In the genomic region with DNA sequence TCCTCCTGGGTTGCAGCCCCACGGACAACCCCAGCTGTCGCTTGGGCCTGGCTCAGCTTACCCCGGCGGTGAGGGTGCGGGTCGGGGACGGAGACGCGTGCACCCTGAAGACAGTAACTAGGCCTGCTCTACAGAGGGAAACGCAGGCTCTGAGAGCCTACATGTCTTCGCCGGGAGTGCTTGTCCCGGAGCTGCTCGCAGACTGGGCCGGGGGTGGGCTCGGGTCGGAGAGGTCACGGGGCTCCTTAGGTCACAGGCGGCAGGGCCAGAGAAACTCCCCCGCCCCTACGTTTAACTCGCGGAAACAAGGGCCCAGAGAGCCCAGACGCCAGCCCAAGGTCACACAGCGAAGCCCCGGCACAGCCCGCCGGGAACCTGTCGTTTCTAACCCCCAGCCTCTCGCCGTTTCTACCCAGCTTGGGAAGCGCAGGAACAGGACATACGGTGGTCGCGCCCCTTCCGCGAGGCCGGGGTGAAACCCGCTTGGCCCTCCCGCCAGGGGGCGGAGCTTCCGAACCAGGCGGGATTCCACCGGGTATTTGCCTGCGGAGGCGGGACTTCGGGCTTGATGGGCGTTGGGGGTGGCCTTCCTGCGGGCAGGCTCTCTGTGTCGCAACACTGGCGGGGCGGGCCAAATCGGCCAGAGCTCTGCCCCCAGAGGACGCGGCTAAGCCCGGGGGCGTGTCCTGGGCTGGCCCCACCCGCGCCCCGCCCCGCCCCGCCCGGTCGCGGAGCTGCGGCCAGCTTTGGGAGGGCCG, we compare ENCODE assay signal across 8 cellular contexts. TPM values are rescaled to one million over a fixed set of nuclear protein-coding genes. Genes with fewer than 3 reads are reported as not detected.
DNase-seq lines count a peak whose midpoint lies in the region; ATAC-seq and TF ChIP-seq lines count a peak whose summit lies in the region.

A gene with protein sequence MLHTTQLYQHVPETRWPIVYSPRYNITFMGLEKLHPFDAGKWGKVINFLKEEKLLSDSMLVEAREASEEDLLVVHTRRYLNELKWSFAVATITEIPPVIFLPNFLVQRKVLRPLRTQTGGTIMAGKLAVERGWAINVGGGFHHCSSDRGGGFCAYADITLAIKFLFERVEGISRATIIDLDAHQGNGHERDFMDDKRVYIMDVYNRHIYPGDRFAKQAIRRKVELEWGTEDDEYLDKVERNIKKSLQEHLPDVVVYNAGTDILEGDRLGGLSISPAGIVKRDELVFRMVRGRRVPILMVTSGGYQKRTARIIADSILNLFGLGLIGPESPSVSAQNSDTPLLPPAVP (plus strand): TSS at position 725 of the 758 bp plus-strand sequence. CDS start 42 bp downstream, outside the sequence.

- 0 out of 2 replicates have a peak within 1 kb of the TSS, but pooled peaks have one; percentile 7 for H4K91ac ChIP-seq in IMR-90 (ENCODE audit: insufficient read depth, low read depth, low read length)

- H3K9ac ChIP-seq in IMR-90 (ENCODE audit: low read depth, low read length) = peak within 1 kb of the TSS; percentile 79
- H3K9ac ChIP-seq in mucosa of stomach (ENCODE audit: low read length) = peak within 1 kb of the TSS; percentile 94

- peaks cover 8% of the 10 kb centered on the region for H3K9me1 ChIP-seq in IMR-90 (ENCODE audit: insufficient read depth, low read length)

- no peaks in the 10 kb centered on the region for H3K27me3 ChIP-seq in IMR-90 (ENCODE audit: control insufficient read depth, insufficient read depth, low read length)
- H3K27me3 ChIP-seq in mucosa of stomach (ENCODE audit: control insufficient read depth, insufficient read depth, low read length) = peaks cover 2% of the 10 kb centered on the region

- no peaks in the 10 kb centered on the region for H3K9me2 ChIP-seq in OCI-LY7 (ENCODE audit: insufficient read depth, low read length)

- peak within 1 kb of the TSS; percentile 41 for H3K18ac ChIP-seq in IMR-90 (ENCODE audit: low read depth, low read length)

- H2BK120ac ChIP-seq in IMR-90 (ENCODE audit: low read depth, low read length) = no peak within 1 kb of the TSS; the same call in 1 of the 2 replicates

- BruUV-seq in IMR-90 (replicated peaks; lab: Mats Ljungman, UMichigan) (no TSS peak), OCI-LY7 (replicated peaks; lab: Mats Ljungman, UMichigan) (no TSS peak)

- peak within 1 kb of the TSS; percentile 67; the same call in 1 of the 2 replicates for H2AK5ac ChIP-seq in IMR-90 (ENCODE audit: low read depth, low read length)

- no peaks in the 10 kb centered on the region; the same call in 1 of the 2 replicates for H3K36me3 ChIP-seq in IMR-90 (ENCODE audit: control insufficient read depth, insufficient read depth, low read length)
- no peaks in the 10 kb centered on the region for H3K36me3 ChIP-seq in OCI-LY7 (ENCODE audit: insufficient read depth, low read length)
- H3K36me3 ChIP-seq in mucosa of stomach (ENCODE audit: control insufficient read depth, insufficient read depth, low read length) = no peaks in the 10 kb centered on the region

- H3K79me2 ChIP-seq in OCI-LY7 (ENCODE audit: insufficient read depth, low read depth, low read length) = no peaks in the 10 kb centered on the region

- H4K20me1 ChIP-seq in IMR-90 (ENCODE audit: insufficient read depth, low read length) (no peaks in the 10 kb centered on the region), OCI-LY7 (ENCODE audit: insufficient read depth, low read length) (no peaks in the 10 kb centered on the region)

- H3K9me3 ChIP-seq in IMR-90 (ENCODE audit: control insufficient read depth, insufficient read depth, low read length) (no peaks in the 10 kb centered on the region), OCI-LY7 (ENCODE audit: low read length) (no peaks in the 10 kb centered on the region), mucosa of stomach (ENCODE audit: control insufficient read depth, low read length) (no peaks in the 10 kb centered on the region)

- peak within 1 kb of the TSS; percentile 23 for H4K5ac ChIP-seq in IMR-90 (ENCODE audit: low read depth, low read length)

- ATAC-seq in GM21528 (IDR thresholded peaks at IDR 0.05; ENCODE audit: low FRiP score, unreplicated experiment) = peak; percentile 96
- ATAC-seq in IMR-90 (ENCODE audit: low read depth) = peak; percentile 98

- DNase-seq in DMS114 treated with DMSO at 0.1 percent for 48 hours (lab: John Stamatoyannopoulos, UW; ENCODE audit: unreplicated experiment) = peak; percentile 88
- peak; percentile 95 for DNase-seq in IMR-90
- peak; percentile 98 for DNase-seq in OCI-LY7 (ENCODE audit: low spot score)
- peak; percentile 97 for DNase-seq in activated T-cell treated with anti-CD3 and anti-CD28 coated beads, Interleukin-2, amount 50 U/mL, for 1 hour
- peak; percentile 97 to 98 for DNase-seq in erythroblast (lab: John Stamatoyannopoulos, UW)
- peak; percentile 98 for DNase-seq in stimulated activated CD8-positive, alpha-beta memory T cell treated with anti-CD3 and anti-CD28 coated beads, Interleukin-4, amount 100 ng/mL, for 48 hours

- POLR2A ChIA-PET in IMR-90 (lab: Charles Lee; ENCODE audit: unreplicated experiment) = interaction anchor here (0.6 kb wide), 1 partner anchor 900 kb away, joined by 4 read pairs; no protein-coding TSS in a partner anchor
- POLR2A ChIA-PET in OCI-LY7 (lab: Charles Lee) = interaction anchor here (0.6 to 1.5 kb wide), 8 partner anchors 8 to 1165 kb away, joined by 3 to 6 read pairs (median 4); no protein-coding TSS in a partner anchor

- H3K27ac ChIP-seq in IMR-90 (ENCODE audit: insufficient read depth, low read length) (peak within 1 kb of the TSS; percentile 69), OCI-LY7 (ENCODE audit: low read depth, low read length, poor library complexity, severe bottlenecking) (no peak within 1 kb of the TSS)

- H2BK5ac ChIP-seq in IMR-90 (ENCODE audit: low read depth, low read length, poor library complexity, severe bottlenecking) = peak within 1 kb of the TSS; percentile 25

- in situ Hi-C loops in IMR-90 (cut with MboI; ENCODE audit: low sequenced_read_pairs) = loop anchor here (25.0 kb wide), 2 partner anchors 408 to 633 kb away; a partner anchor contains a TSS

- TF ChIP-seq POLR2A in IMR-90 (IDR thresholded peaks at IDR 0.05; ENCODE audit: low read depth, low read length) (no peak), erythroblast (IDR thresholded peaks at IDR 0.05; ENCODE audit: low read length) (peak; percentile 64)

- H3K56ac ChIP-seq in IMR-90 (ENCODE audit: extremely low read depth, insufficient read depth, low read length) = peak within 1 kb of the TSS; percentile 31; the same call in 1 of the 2 replicates

- intact Hi-C loops in IMR-90 (cut with micrococcal nuclease) = no loop called here
- intact Hi-C loops in OCI-LY7 (cut with micrococcal nuclease; ENCODE audit: unreplicated experiment) = no loop called here

- TF ChIP-seq CTCF in IMR-90 (conservative IDR thresholded peaks at IDR 0.05; ENCODE audit: low read depth, low read length) (peak; percentile 18; the same call in 1 of the 2 replicates), OCI-LY7 (conservative IDR thresholded peaks at IDR 0.05; ENCODE audit: low read length) (no peak)

- 0% methylated on average over 18 of the region's 67 CpGs; no CpG with 5 or more reads in 1 of the 2 experiments for WGBS in IMR-90 (ENCODE audit: extremely low coverage in 2 of 2, insufficient read length in 1 of 2), 2 experiments

- TF ChIP-seq RAD21 in IMR-90 (IDR thresholded peaks at IDR 0.05; ENCODE audit: low read length) = no peak

- peak within 1 kb of the TSS; percentile 88 for H2AK9ac ChIP-seq in IMR-90 (replicated peaks; ENCODE audit: low read depth, low read length, poor library complexity)

- H3K4me2 ChIP-seq in IMR-90 (ENCODE audit: low read depth, low read length) = peak within 1 kb of the TSS; percentile 87
- H3K4me2 ChIP-seq in OCI-LY7 (ENCODE audit: low read length) = peak within 1 kb of the TSS; percentile 81

- H3K4me3 ChIP-seq in IMR-90 (ENCODE audit: insufficient read depth, low read depth, low read length) (peak within 1 kb of the TSS; percentile 75), OCI-LY7 (ENCODE audit: low read depth, low read length, poor library complexity, severe bottlenecking) (peak within 1 kb of the TSS; percentile 69), mucosa of stomach (ENCODE audit: low read length) (peak within 1 kb of the TSS; percentile 79)

- no peak within 1 kb of the TSS for H2BK15ac ChIP-seq in IMR-90 (ENCODE audit: low read depth, low read length)

- dilution Hi-C loops in IMR-90 (cut with HindIII; ENCODE audit: low sequenced_read_pairs, unreplicated experiment) = no loop called here

- peak within 1 kb of the TSS; percentile 82 to 89 for H4K8ac ChIP-seq in IMR-90 (ENCODE audit: low read depth in 2 of 2, low read length in 2 of 2)

- H3K4me1 ChIP-seq in IMR-90 (ENCODE audit: control insufficient read depth, insufficient read depth, low read length) (peaks cover 6% of the 10 kb centered on the region; the same call in 1 of the 2 replicates), OCI-LY7 (ENCODE audit: insufficient read depth, low read length, poor library complexity, severe bottlenecking) (peaks cover 11% of the 10 kb centered on the region), mucosa of stomach (ENCODE audit: control insufficient read depth, insufficient read depth, low read length) (peaks cover 19% of the 10 kb centered on the region)

- H2BK20ac ChIP-seq in IMR-90 (ENCODE audit: low read depth, low read length) = no peak within 1 kb of the TSS

- peaks cover 0 to 7% of the 10 kb centered on the region in 2 experiments; a peak in 2 of 4 replicates for H3K79me1 ChIP-seq in IMR-90 (ENCODE audit: low read depth in 1 of 2, low read length in 2 of 2)

- H3K14ac ChIP-seq in IMR-90 (replicated peaks; ENCODE audit: low read depth, low read length) = peak within 1 kb of the TSS; percentile 74

- CTCF ChIA-PET in IMR-90 (lab: Yijun Ruan, JAX) (interaction anchor here (0.8 to 1.3 kb wide), 3 partner anchors 15 to 388 kb away, joined by 3 to 6 read pairs (median 4); no protein-coding TSS in a partner anchor), OCI-LY7 (lab: Charles Lee; ENCODE audit: unreplicated experiment) (interaction anchor here (0.6 to 1.1 kb wide), 6 partner anchors 19 to 178 kb away, joined by 3 to 6 read pairs (median 4); no protein-coding TSS in a partner anchor)

- H3K23ac ChIP-seq in IMR-90 (ENCODE audit: low read depth, low read length) = peak within 1 kb of the TSS; percentile 79

- H2AFZ ChIP-seq in IMR-90 (replicated peaks; ENCODE audit: low read length, poor library complexity) (peak within 1 kb of the TSS; percentile 96), OCI-LY7 (ENCODE audit: low read length) (peak within 1 kb of the TSS; percentile 79)

- H3K4ac ChIP-seq in IMR-90 (ENCODE audit: low read depth, low read length) = peak within 1 kb of the TSS; percentile 46; the same call in 1 of the 2 replicates

TF ChIP-seq in IMR-90, 13 proteins besides CTCF, POLR2A, EP300 and RAD21 (continues in another document):
- TF ChIP-seq MXI1 (IDR thresholded peaks at IDR 0.05; ENCODE audit: borderline replicate concordance, low read depth, low read length) (0 out of 2 replicates have a peak, but pooled peaks have one; percentile 12), FOS (IDR thresholded peaks at IDR 0.05; ENCODE audit: low read depth, low read length) (no peak), CEBPB (IDR thresholded peaks at IDR 0.05; ENCODE audit: low read depth, low read length) (peak; percentile 99)

RNA-seq across cellular contexts. Expression of the gene that starts here (rescaled TPM):
- total RNA-seq in IMR-90 (2012; rRNA removed) = 6.1 and 9.1 TPM in 2 replicates
- 10.8 and 11.4 TPM in 2 replicates for polyA plus RNA-seq in IMR-90 (2012; rRNA removed)
- 7.6 and 13.4 TPM in 2 replicates for polyA plus RNA-seq in IMR-90 (2012; cell fraction: cytosol; rRNA removed)
- polyA plus RNA-seq in IMR-90 (2012; cell fraction: nucleus; rRNA removed; ENCODE audit: low replicate concordance) = 8.5 and 13.0 TPM in 2 replicates
- total RNA-seq in OCI-LY7 (2014; rRNA removed; shearing (Covaris generic)) = 0.18 and 1.1 TPM in 2 replicates
- total RNA-seq in OCI-LY7 (2022) = 0.74 and 1.3 TPM in 2 replicates
